In genomic region chr10:75395171-75395954, GRCh38 we compare ENCODE assay signal across 8 cellular contexts. TPM values are rescaled to one million over a fixed set of nuclear protein-coding genes. Genes with fewer than 3 reads are reported as not detected.
DNase-seq lines count a peak whose midpoint lies in the region; TF ChIP-seq lines count a peak whose summit lies in the region.

No MANE protein-coding gene starts in this region.

- H3K9me3 ChIP-seq in mucosa of rectum (ENCODE audit: control insufficient read depth in 2 of 2, low read length in 2 of 2) (no peaks in the 10 kb centered on the region), SJCRH30 (replicated peaks) (no peaks in the 10 kb centered on the region)

- peaks cover 0 to 5% of the 10 kb centered on the region in 2 donors for H3K27me3 ChIP-seq in mucosa of rectum (ENCODE audit: control insufficient read depth in 2 of 2, insufficient read depth in 2 of 2, low read length in 2 of 2)
- H3K27me3 ChIP-seq in SJCRH30, result no peaks in the 10 kb centered on the region

- TF ChIP-seq CTCF in LNCaP clone FGC (IDR thresholded peaks at IDR 0.05; ENCODE audit: control insufficient read depth, extremely low read depth, insufficient read depth), result peak; percentile 77
- TF ChIP-seq CTCF in epithelial cell of esophagus (IDR thresholded peaks at IDR 0.05; ENCODE audit: insufficient read depth, low read depth, low read length, missing control alignments), result peak; percentile 37

- H3K9ac ChIP-seq in mucosa of rectum (ENCODE audit: low read depth in 1 of 2, low read length in 2 of 2), result peak overlapping the region in 1 of 2 donors; percentile 77

- CTCF ChIA-PET in HEK293T (lab: Yijun Ruan, JAX), result interaction anchor here (0.6 to 2.9 kb wide), 28 partner anchors 9 to 1508 kb away, joined by 3 to 22 read pairs (median 3); partner anchors contain the start of gene COMTD1

- H3K4me3 ChIP-seq in LNCaP clone FGC (ENCODE audit: low read depth, low read length) (no peak overlapping the region), epithelial cell of esophagus (ENCODE audit: low read length) (peak overlapping the region; percentile 96), mucosa of rectum (ENCODE audit: low read length in 2 of 2) (peak overlapping the region; percentile 58 to 70), SJCRH30 (no peak overlapping the region)

- POLR2A ChIA-PET in HEK293T (lab: Yijun Ruan, JAX), result interaction anchor here (0.7 to 12.0 kb wide), 13 partner anchors 8 to 719 kb away, joined by 3 to 178 read pairs (median 8); no protein-coding TSS in a partner anchor

- DNase-seq in EL, result peak; percentile 45
- no peak for DNase-seq in LNCaP clone FGC (ENCODE audit: low read depth)
- DNase-seq in epithelial cell of esophagus (ENCODE audit: low read depth), result peak; percentile 52
- DNase-seq in HEK293T (ENCODE audit: extremely low spot score), result no peak
- no peak for DNase-seq in NCI-H2081 (lab: John Stamatoyannopoulos, UW)
- DNase-seq in SJCRH30, result no peak
- DNase-seq in NOMO-1 treated with dmso at 0.1 percent for 144 hours (lab: John Stamatoyannopoulos, UW; ENCODE audit: unreplicated experiment), result no peak

- H3K36me3 ChIP-seq in mucosa of rectum (ENCODE audit: control insufficient read depth in 2 of 2, insufficient read depth in 2 of 2, low read length in 2 of 2), result no peaks in the 10 kb centered on the region
- H3K36me3 ChIP-seq in SJCRH30, result peaks cover 10% of the 10 kb centered on the region

- peak overlapping the region; percentile 65 to 73 for H3K27ac ChIP-seq in mucosa of rectum (ENCODE audit: low read depth in 2 of 2, low read length in 2 of 2)
- H3K27ac ChIP-seq in SJCRH30, result no peak overlapping the region

- H3K4me1 ChIP-seq in mucosa of rectum (ENCODE audit: control insufficient read depth in 2 of 2, insufficient read depth in 2 of 2, low read length in 2 of 2), result peaks cover 0 to 6% of the 10 kb centered on the region in 2 donors
- no peaks in the 10 kb centered on the region for H3K4me1 ChIP-seq in SJCRH30

TF ChIP-seq in HEK293T, 16 proteins besides CTCF, POLR2A, EP300 and RAD21:
- TF ChIP-seq SP1 (IDR thresholded peaks at IDR 0.05) (no peak), FOXM1 (IDR thresholded peaks at IDR 0.05; ENCODE audit: borderline replicate concordance) (no peak), ELF4 (IDR thresholded peaks at IDR 0.05) (no peak), ARNT (IDR thresholded peaks at IDR 0.05) (no peak), SUZ12 (IDR thresholded peaks at IDR 0.05) (no peak), LEF1 (IDR thresholded peaks at IDR 0.05; ENCODE audit: borderline replicate concordance) (no peak), L3MBTL2 (conservative IDR thresholded peaks at IDR 0.05) (no peak), TARDBP (IDR thresholded peaks at IDR 0.05) (no peak), CTBP1 (IDR thresholded peaks at IDR 0.05; ENCODE audit: borderline replicate concordance) (no peak), FOXA1 (IDR thresholded peaks at IDR 0.05) (no peak)
- TF ChIP-seq, protein P1, sequence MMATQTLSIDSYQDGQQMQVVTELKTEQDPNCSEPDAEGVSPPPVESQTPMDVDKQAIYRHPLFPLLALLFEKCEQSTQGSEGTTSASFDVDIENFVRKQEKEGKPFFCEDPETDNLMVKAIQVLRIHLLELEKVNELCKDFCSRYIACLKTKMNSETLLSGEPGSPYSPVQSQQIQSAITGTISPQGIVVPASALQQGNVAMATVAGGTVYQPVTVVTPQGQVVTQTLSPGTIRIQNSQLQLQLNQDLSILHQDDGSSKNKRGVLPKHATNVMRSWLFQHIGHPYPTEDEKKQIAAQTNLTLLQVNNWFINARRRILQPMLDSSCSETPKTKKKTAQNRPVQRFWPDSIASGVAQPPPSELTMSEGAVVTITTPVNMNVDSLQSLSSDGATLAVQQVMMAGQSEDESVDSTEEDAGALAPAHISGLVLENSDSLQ (IDR thresholded peaks at IDR 0.05), result no peak
TF ChIP-seq in HEK293T: peak in this region for 0.

RNA-seq across cellular contexts. Expression of gene ZNF503, which starts 6.2 kb away (rescaled TPM):
- 1.8 and 1.9 TPM in 2 replicates for total RNA-seq in SJCRH30 (2014; rRNA removed; shearing (Covaris generic))

RNA-seq across cellular contexts. Expression of gene LRMDA, which starts 36.1 kb away (rescaled TPM):
- total RNA-seq in SJCRH30 (2014; rRNA removed; shearing (Covaris generic)), result 0.24 TPM in 1 of 2 replicates, not detected in the other

Comparison
In these comparisons a context has a peak if more than half of its experiments do, and no peak if none do; other contexts are left out.
1. DNase-seq: peak in EL (single experiment) and epithelial cell of esophagus (single experiment); none in LNCaP clone FGC (single experiment), HEK293T (single experiment), NCI-H2081 (0 of 2), SJCRH30 (0 of 2) and NOMO-1 treated with dmso at 0.1 percent for 144 hours (single experiment).
2. H3K4me3 ChIP-seq: peak in epithelial cell of esophagus (single experiment) and mucosa of rectum (2 of 2); none in LNCaP clone FGC (single experiment) and SJCRH30 (single experiment).